Comparison of ENCODE assay signal across 8 cellular contexts in genomic region chr21:14382486-14382834, GRCh38. TPM values are rescaled to one million over a fixed set of nuclear protein-coding genes. Genes with fewer than 3 reads are reported as not detected.
DNase-seq lines count a peak whose midpoint lies in the region; ATAC-seq, FAIRE-seq and TF ChIP-seq lines count a peak whose summit lies in the region.

No MANE protein-coding gene starts in this region.

- H3K9me3 Mint-ChIP-seq in CD14-positive monocyte (no peaks in the 10 kb centered on the region), neural crest cell (no peaks in the 10 kb centered on the region)

- FAIRE-seq in H1 (lab: Jason Lieb, UNC): peak; percentile 24

- DNase-seq in CD14-positive monocyte (ENCODE audit: low spot score): no peak
- DNase-seq in HAP-1 (ENCODE audit: low spot score in 2 of 2): peak; percentile 23 to 52
- no peak for DNase-seq in H1 (ENCODE audit: low read depth in 1 of 2, low spot score in 2 of 2)
- DNase-seq in neural crest cell (ENCODE audit: low read depth, low spot score): no peak
- peak in 1 of 2 donors; percentile 21 for DNase-seq in upper lobe of left lung
- no peak for DNase-seq in NCI-H82 treated with DMSO at 0.1 percent for 48 hours (lab: John Stamatoyannopoulos, UW; ENCODE audit: unreplicated experiment)
- no peak for DNase-seq in MV-4-11 (lab: John Stamatoyannopoulos, UW)

- ATAC-seq in upper lobe of left lung (ENCODE audit: low FRiP score in 2 of 2): peak in 1 of 2 donors; percentile 1

- POLR2A ChIA-PET in H1 (lab: Charles Lee; ENCODE audit: partially characterized antibody): interaction anchor here (0.6 to 1.9 kb wide), 8 partner anchors 8 to 232 kb away, joined by 3 to 7 read pairs (median 4); no protein-coding TSS in a partner anchor

- H3K79me1 ChIP-seq in H1 (ENCODE audit: low read depth, low read length): no peaks in the 10 kb centered on the region

- peaks cover 0 to 4% of the 10 kb centered on the region in 2 experiments for H4K20me1 ChIP-seq in H1 (replicated peaks in 1 of 2; ENCODE audit: control insufficient read depth in 1 of 2, insufficient read depth in 2 of 2, low read length in 2 of 2)

- no peak overlapping the region for H2BK120ac ChIP-seq in H1 (replicated peaks; ENCODE audit: low read depth, low read length)

- H3K36me3 ChIP-seq in HAP-1 (replicated peaks) (peaks cover 6% of the 10 kb centered on the region), H1 (ENCODE audit: control insufficient read depth in 2 of 4, insufficient read depth in 4 of 4, low read length in 3 of 4) (peaks cover 3 to 23% (median 11%) of the 10 kb centered on the region in 4 experiments; a peak in 7 of 8 replicates), upper lobe of left lung (peaks cover 8 to 13% (median 9%) of the 10 kb centered on the region in 4 donors)

- H4K5ac ChIP-seq in H1 (ENCODE audit: insufficient read length, low read depth, low read length): no peak overlapping the region

- H2AK5ac ChIP-seq in H1 (ENCODE audit: low read depth, low read length): no peak overlapping the region

- H3K4me1 Mint-ChIP-seq in CD14-positive monocyte: peaks cover 23% of the 10 kb centered on the region
- H3K4me1 Mint-ChIP-seq in neural crest cell: peaks cover 44% of the 10 kb centered on the region

- no peak overlapping the region for H3K4ac ChIP-seq in H1 (replicated peaks; ENCODE audit: insufficient read length, low read depth, low read length)

- TF ChIP-seq RAD21 in H1 (IDR thresholded peaks at IDR 0.05 in 1 of 2, conservative IDR thresholded peaks at IDR 0.05 in 1 of 2; ENCODE audit: low read depth in 2 of 2, low read length in 2 of 2): no peak

- H2BK12ac ChIP-seq in H1 (ENCODE audit: low read depth, low read length): no peak overlapping the region; the same call in 1 of the 2 replicates

- WGBS in H1 (ENCODE audit: extremely low coverage in 1 of 2, insufficient coverage in 1 of 2, insufficient read length in 1 of 2, insufficient replicate concordance in 2 of 2, low coverage in 1 of 2, low lambda C conversion rate in 2 of 2, missing lambda C conversion rate in 1 of 2), 2 experiments: 1% methylated on average over 9 of the region's 9 CpGs; no CpG with 5 or more reads in 1 of the 2 experiments
- WGBS in upper lobe of left lung, 2 donors: 0 to 3% methylated on average over 8 to 9 of the region's 9 CpGs

- no peak overlapping the region for H2BK20ac ChIP-seq in H1 (ENCODE audit: low read length)

- intact Hi-C loops in CD14-positive monocyte (cut with micrococcal nuclease): loop anchor here in 1 of 2 donors (5.0 kb wide), 1 partner anchor 1350 kb away; no protein-coding TSS in a partner anchor

- H4K8ac ChIP-seq in H1 (ENCODE audit: extremely low read depth, insufficient read depth, low read length): peak overlapping the region; percentile 94; the same call in 1 of the 2 replicates

- no peak overlapping the region for H3K14ac ChIP-seq in H1 (ENCODE audit: insufficient read length)

- no peak overlapping the region for H4K91ac ChIP-seq in H1 (replicated peaks; ENCODE audit: insufficient read length, low read length)

- peak overlapping the region; percentile 85 for H3K27ac ChIP-seq in H1 (ENCODE audit: low read depth, low read length)
- H3K27ac ChIP-seq in upper lobe of left lung: peak overlapping the region; percentile 77 to 87 (median 82)

- no peak for TF ChIP-seq EP300 in H1 (IDR thresholded peaks at IDR 0.05; ENCODE audit: borderline replicate concordance in 1 of 2, low read depth in 2 of 2, low read length in 2 of 2)
- no peak for TF ChIP-seq EP300 in upper lobe of left lung (IDR thresholded peaks at IDR 0.05)

- peak overlapping the region; percentile 95 for H3K4me3 ChIP-seq in HAP-1
- peak overlapping the region; percentile 74 to 94 (median 90) for H3K4me3 ChIP-seq in H1 (ENCODE audit: extremely low read depth in 1 of 4, insufficient read depth in 2 of 4, low read depth in 3 of 4, low read length in 4 of 4)
- peak overlapping the region; percentile 63 to 93 (median 78) for H3K4me3 ChIP-seq in upper lobe of left lung

- H3K36me3 Mint-ChIP-seq in CD14-positive monocyte (peaks cover 17 to 24% of the 10 kb centered on the region in 2 donors), neural crest cell (ENCODE audit: low read depth) (no peaks in the 10 kb centered on the region)

- peak overlapping the region; percentile 84; the same call in 1 of the 2 replicates for H2AFZ ChIP-seq in H1 (ENCODE audit: low read length)

- H3K4me3 Mint-ChIP-seq in CD14-positive monocyte (peak overlapping the region; percentile 100), neural crest cell (peak overlapping the region; percentile 99)

- peak overlapping the region; percentile 76; the same call in 1 of the 2 replicates for H3K18ac ChIP-seq in H1 (ENCODE audit: extremely low read depth, low read length)

- TF ChIP-seq POLR2A in H1 (IDR thresholded peaks at IDR 0.05; ENCODE audit: control extremely low read depth in 1 of 2, low read depth in 2 of 2, low read length in 2 of 2) (no peak), upper lobe of left lung (IDR thresholded peaks at IDR 0.05) (no peak)

- H3K23ac ChIP-seq in H1 (ENCODE audit: insufficient read length): no peak overlapping the region

- peak overlapping the region; percentile 96 to 100 (median 99) for H3K27ac Mint-ChIP-seq in CD14-positive monocyte
- peak overlapping the region; percentile 100 for H3K27ac Mint-ChIP-seq in neural crest cell (ENCODE audit: unreplicated experiment)

- no peak for TF ChIP-seq CTCF in CD14-positive monocyte (IDR thresholded peaks at IDR 0.05)
- TF ChIP-seq CTCF in H1 (IDR thresholded peaks at IDR 0.05; ENCODE audit: control extremely low read depth in 1 of 3, insufficient read depth in 1 of 3, low read depth in 1 of 3, low read length in 3 of 3): no peak
- no peak for TF ChIP-seq CTCF in neural crest cell (conservative IDR thresholded peaks at IDR 0.05)
- no peak for TF ChIP-seq CTCF in upper lobe of left lung (IDR thresholded peaks at IDR 0.05)

- peak overlapping the region; percentile 96 for H2BK5ac ChIP-seq in H1 (ENCODE audit: low read depth, low read length)

- CTCF ChIA-PET in H1 (lab: Charles Lee; ENCODE audit: partially characterized antibody): no interaction called here

- peak overlapping the region; percentile 68 to 69 for H3K4me2 ChIP-seq in H1 (ENCODE audit: insufficient read depth in 1 of 2, low read depth in 2 of 2, low read length in 2 of 2)

- H3K9me3 ChIP-seq in HAP-1: no peaks in the 10 kb centered on the region
- H3K9me3 ChIP-seq in H1 (ENCODE audit: insufficient read depth in 2 of 2, low read depth in 1 of 2, low read length in 1 of 2): no peaks in the 10 kb centered on the region
- H3K9me3 ChIP-seq in upper lobe of left lung: no peaks in the 10 kb centered on the region

- in situ Hi-C loops in HAP-1 (cut with MboI; ENCODE audit: low sequenced_read_pairs): no loop called here

- no peak overlapping the region for H2BK15ac ChIP-seq in H1 (ENCODE audit: low read length)

- H3K23me2 ChIP-seq in H1 (ENCODE audit: low read depth, low read length): no peaks in the 10 kb centered on the region

- peak overlapping the region; percentile 10 to 97 (median 91) for H3K9ac ChIP-seq in H1 (replicated peaks in 1 of 4; ENCODE audit: extremely low read depth in 1 of 4, low read depth in 3 of 4, low read length in 3 of 4)

- H3K27me3 ChIP-seq in HAP-1 (ENCODE audit: low read depth) (no peaks in the 10 kb centered on the region), H1 (replicated peaks in 1 of 4; ENCODE audit: control insufficient read depth in 3 of 4, extremely low read depth in 1 of 4, insufficient read depth in 3 of 4, low read length in 3 of 4) (no peaks in the 10 kb centered on the region), upper lobe of left lung (no peaks in the 10 kb centered on the region)

- H3K79me2 ChIP-seq in H1 (ENCODE audit: control insufficient read depth in 1 of 2, insufficient read depth in 2 of 2, low read length in 2 of 2): peaks cover 0 to 39% of the 10 kb centered on the region in 2 experiments; a peak in 2 of 4 replicates

- peak overlapping the region; percentile 89 for H3K56ac ChIP-seq in H1 (replicated peaks; ENCODE audit: insufficient read length, low read depth, low read length)

- H3K27me3 Mint-ChIP-seq in CD14-positive monocyte (ENCODE audit: low read depth in 3 of 3): peaks cover 0 to 2% (median 0%) of the 10 kb centered on the region in 3 donors
- no peaks in the 10 kb centered on the region for H3K27me3 Mint-ChIP-seq in neural crest cell (ENCODE audit: low read depth)

- H3K4me1 ChIP-seq in HAP-1 (peaks cover 13% of the 10 kb centered on the region), H1 (replicated peaks in 1 of 4; ENCODE audit: control insufficient read depth in 3 of 4, insufficient read depth in 4 of 4, low read length in 3 of 4) (peaks cover 0 to 3% (median 0%) of the 10 kb centered on the region in 4 experiments; a peak in 1 of 7 replicates), upper lobe of left lung (peaks cover 14 to 29% (median 23%) of the 10 kb centered on the region in 4 donors)

TF ChIP-seq in PFSK-1, 5 proteins besides CTCF, POLR2A, EP300 and RAD21:
- TF ChIP-seq SIN3A (IDR thresholded peaks at IDR 0.05; ENCODE audit: borderline replicate concordance, insufficient read depth, low read length): 0 out of 2 replicates have a peak, but pooled peaks have one; percentile 46
- TF ChIP-seq POLR2AphosphoS5 (IDR thresholded peaks at IDR 0.05; ENCODE audit: low read depth, low read length): no peak
TF ChIP-seq in PFSK-1: peak in this region for 1.

TF ChIP-seq in H1, 55 proteins besides CTCF, POLR2A, EP300 and RAD21:
- TF ChIP-seq HDAC6 (IDR thresholded peaks at IDR 0.05; ENCODE audit: low read depth, low read length) (no peak), TAF1 (IDR thresholded peaks at IDR 0.05; ENCODE audit: low read depth, low read length) (0 out of 2 replicates have a peak, but pooled peaks have one; percentile 3), YY1 (IDR thresholded peaks at IDR 0.05; ENCODE audit: low read depth, low read length) (0 out of 2 replicates have a peak, but pooled peaks have one; percentile 2)

RNA-seq across cellular contexts. Expression of gene HSPA13, which starts 0.5 kb away (rescaled TPM):
- polyA plus RNA-seq in CD14-positive monocyte: 10 to 100 TPM; 12.2 to 13.9 TPM
- 18.6 TPM for polyA plus RNA-seq in PFSK-1 (2012; ENCODE audit: insufficient read length, low read depth)
- 29.4 and 36.9 TPM in 2 replicates for total RNA-seq in H1 (2021; fragmentation: NEBNext Ultra II Directional; extraction: Animal tissue kit (Norgen Biotek cat#: 25700))
- polyA plus RNA-seq in H1 (2011; rRNA removed): 4.0 and 7.8 TPM in 2 replicates
- polyA plus RNA-seq in H1 (2011; cell fraction: cytosol; rRNA removed): 9.2 TPM
- 2.4 TPM for polyA plus RNA-seq in H1 (2011; cell fraction: nucleus; rRNA removed)
- 8.5 to 14.7 TPM (median 11.1 TPM) in 4 replicates for polyA plus RNA-seq in H1 (2012, experiment 1 of 2)
- 1.2 TPM for polyA plus RNA-seq in H1 (2012, experiment 2 of 2)
- 27.5 TPM for polyA plus RNA-seq in H1 (2013, experiment 1 of 2)
- polyA plus RNA-seq in H1 (2013, experiment 2 of 2): 30.1 TPM
- 13.9 and 22.1 TPM in 2 replicates for polyA minus RNA-seq in H1 (2011; rRNA and poly(A)+ RNA removed)
- polyA minus RNA-seq in H1 (2011; cell fraction: cytosol; rRNA and poly(A)+ RNA removed): 9.2 TPM
- polyA minus RNA-seq in H1 (2011; cell fraction: nucleus; rRNA and poly(A)+ RNA removed): 9.3 TPM
- total RNA-seq in neural crest cell: 36.5 and 40.9 TPM in 2 replicates
- 10 to 100 TPM in 4 of 6 donors, 1 to 10 TPM in 2; 2.1 to 30.2 (median 22.6) TPM for total RNA-seq in upper lobe of left lung

Comparison
In these comparisons a context has a peak if more than half of its experiments do, and no peak if none do; other contexts are left out.
1. DNase-seq: peak in HAP-1 (2 of 2); none in CD14-positive monocyte (single experiment), H1 (0 of 2), neural crest cell (single experiment), NCI-H82 treated with DMSO at 0.1 percent for 48 hours (single experiment) and MV-4-11 (single experiment).
2. Peak in every context shown above with its lines, with median percentiles within 50 percentile points of each other: H3K4me3 ChIP-seq.